Comparison of ENCODE assay signal across 8 cellular contexts in the genomic region with DNA sequence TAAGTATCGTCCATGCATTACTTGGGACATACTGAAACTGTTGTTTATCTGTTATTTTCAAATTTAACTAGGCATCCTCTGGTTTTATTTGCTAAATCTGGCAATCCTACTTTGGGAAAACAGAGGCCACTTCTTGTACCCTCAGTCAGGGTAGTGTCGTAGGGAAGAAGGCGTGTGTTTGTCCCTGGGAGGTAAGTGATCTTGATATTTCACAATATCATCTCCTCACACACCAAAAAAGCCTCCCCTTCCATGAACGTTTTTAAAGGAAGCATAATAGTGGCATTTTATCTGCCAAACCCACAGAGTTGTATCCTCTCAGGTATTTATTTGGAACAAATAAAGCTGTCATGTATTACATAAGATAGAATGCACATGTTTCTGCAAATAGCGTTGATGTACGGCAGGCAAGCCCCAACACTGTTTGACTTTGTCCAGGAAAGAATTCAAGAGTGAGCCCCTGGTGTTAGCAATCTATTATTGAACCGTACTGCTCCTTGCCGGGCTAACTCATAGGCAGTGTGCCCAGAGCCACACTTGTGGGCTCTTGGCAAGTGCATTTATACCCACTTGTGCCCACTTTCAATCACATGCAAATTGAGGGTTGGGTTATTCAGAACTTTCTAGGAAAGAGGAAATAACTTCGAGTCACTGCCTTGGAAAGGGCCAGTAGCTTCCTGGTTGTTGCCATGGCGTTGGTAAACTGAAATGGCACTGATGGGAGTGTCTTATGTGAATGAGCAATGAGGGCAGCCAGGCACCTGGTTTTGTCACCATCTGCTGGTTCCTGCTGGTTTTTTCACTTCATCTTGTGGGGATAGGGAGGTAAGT.
A peak's percentile ranks its signal among the peaks of the same experiment; 100 is the strongest.
DNase-seq lines count a peak whose midpoint lies in the region; ATAC-seq, FAIRE-seq and TF ChIP-seq lines count a peak whose summit lies in the region.

No MANE protein-coding gene starts in this region.

- no peaks in the 10 kb centered on the region for H3K36me3 ChIP-seq in A673 (ENCODE audit: insufficient read depth, low read length, poor library complexity, severe bottlenecking)
- no peaks in the 10 kb centered on the region for H3K36me3 ChIP-seq in HepG2 (replicated peaks in 1 of 2; ENCODE audit: control insufficient read depth in 1 of 2, insufficient read depth in 2 of 2, low read length in 2 of 2)

- H3K4me3 ChIP-seq in A673 (ENCODE audit: low read depth, low read length, poor library complexity, severe bottlenecking) (no peak overlapping the region), HepG2 (replicated peaks in 1 of 3; ENCODE audit: insufficient read depth in 1 of 3, low read depth in 2 of 3, low read length in 3 of 3) (no peak overlapping the region)

- no peaks in the 10 kb centered on the region for H4K20me1 ChIP-seq in HepG2 (ENCODE audit: insufficient read depth, low read length)

- H3K27ac Mint-ChIP-seq in activated T-helper 2 cell treated with anti-CD3 and anti-CD28 coated beads, Interferon-gamma antibody, Interleukin-2, Interleukin-4, amounts not matched to agents 10 μg/mL and 5 μg/mL and 100 μg/mL, durations not matched to agents 14 hours and 24 hours and 36 hours, result no peak overlapping the region

- peaks cover 16% of the 10 kb centered on the region for H3K27me3 Mint-ChIP-seq in activated T-helper 2 cell treated with anti-CD3 and anti-CD28 coated beads, Interferon-gamma antibody, Interleukin-2, Interleukin-4, amounts not matched to agents 10 μg/mL and 5 μg/mL and 100 μg/mL, durations not matched to agents 14 hours and 24 hours and 36 hours (ENCODE audit: low read depth)

- TF ChIP-seq CTCF in A673 (conservative IDR thresholded peaks at IDR 0.05; ENCODE audit: low read depth, low read length) (no peak), HepG2 (CRISPR knock-in tag; IDR thresholded peaks at IDR 0.05) (no peak)

- H3K4me1 Mint-ChIP-seq in activated T-helper 2 cell treated with anti-CD3 and anti-CD28 coated beads, Interferon-gamma antibody, Interleukin-2, Interleukin-4, amounts not matched to agents 10 μg/mL and 5 μg/mL and 100 μg/mL, durations not matched to agents 14 hours and 24 hours and 36 hours (ENCODE audit: low read depth), result no peaks in the 10 kb centered on the region

- TF ChIP-seq RAD21 in HepG2 (CRISPR knock-in tag; IDR thresholded peaks at IDR 0.05), result no peak

- no peak for FAIRE-seq in HepG2 (lab: Jason Lieb, UNC)
- FAIRE-seq in RCC 7860 (lab: Jason Lieb, UNC), result no peak

- H3K4me2 ChIP-seq in HepG2 (ENCODE audit: low read depth, low read length), result no peak overlapping the region

- H3K27me3 ChIP-seq in A673 (replicated peaks; ENCODE audit: insufficient read depth, low read depth, low read length, poor library complexity) (peaks cover 4% of the 10 kb centered on the region), HepG2 (ENCODE audit: control insufficient read depth in 1 of 2, insufficient read depth in 2 of 2, low read length in 2 of 2) (0 out of 5 replicates have a peak, but pooled peaks cover 0 to under 1% of the 10 kb centered on the region in 2 experiments)

- H3K79me2 ChIP-seq in HepG2 (ENCODE audit: insufficient read depth, low read length), result no peaks in the 10 kb centered on the region

- H3K36me3 Mint-ChIP-seq in activated T-helper 2 cell treated with anti-CD3 and anti-CD28 coated beads, Interferon-gamma antibody, Interleukin-2, Interleukin-4, amounts not matched to agents 10 μg/mL and 5 μg/mL and 100 μg/mL, durations not matched to agents 14 hours and 24 hours and 36 hours (ENCODE audit: low read depth), result no peaks in the 10 kb centered on the region

- POLR2A ChIA-PET in A673 (lab: Charles Lee; ENCODE audit: low non-redundant PET) (no interaction called here), HepG2 (lab: Yijun Ruan, JAX) (no interaction called here)

- peak; percentile 9 for DNase-seq in A673 (ENCODE audit: low spot score)
- peak; percentile 60 for DNase-seq in UCSD-AML1 (lab: John Stamatoyannopoulos, UW; ENCODE audit: unreplicated experiment)
- DNase-seq in HepG2 (ENCODE audit: low spot score), result peak; percentile 4
- DNase-seq in activated T-helper 2 cell treated with anti-CD3 and anti-CD28 coated beads, Interferon-gamma antibody, Interleukin-2, Interleukin-4, amounts not matched to agents 10 μg/mL and 5 μg/mL and 100 μg/mL, durations not matched to agents 14 hours and 24 hours and 36 hours (ENCODE audit: low spot score), result no peak
- DNase-seq in RCC 7860 (ENCODE audit: low spot score), result no peak
- no peak for DNase-seq in retina

- in situ Hi-C loops in HepG2 (cut with HindIII; ENCODE audit: extremely low pct_ligation_motif_present, low pct_unique_long_range_greater_than_20kb), result no loop called here

- intact Hi-C loops in A673 (cut with micrococcal nuclease; ENCODE audit: unreplicated experiment) (no loop called here), HepG2 (cut with micrococcal nuclease; ENCODE audit: unreplicated experiment) (no loop called here)
- intact Hi-C loops in activated T-helper 2 cell treated with anti-CD3 and anti-CD28 coated beads, Interferon-gamma antibody, Interleukin-2, Interleukin-4, amounts not matched to agents 10 μg/mL and 5 μg/mL and 100 μg/mL, durations not matched to agents 14 hours and 24 hours and 36 hours (cut with micrococcal nuclease), result no loop called here

- TF ChIP-seq POLR2A in HepG2 (IDR thresholded peaks at IDR 0.05; ENCODE audit: insufficient read depth in 1 of 2, low read depth in 2 of 2, low read length in 2 of 2), result no peak

- no peaks in the 10 kb centered on the region for H3K9me3 ChIP-seq in A673 (ENCODE audit: low read depth, low read length, poor library complexity, severe bottlenecking)
- H3K9me3 ChIP-seq in HepG2 (ENCODE audit: low read length), result no peaks in the 10 kb centered on the region

- BruUV-seq in A673 (replicated peaks; lab: Mats Ljungman, UMichigan) (no TSS peak), HepG2 (replicated peaks; lab: Mats Ljungman, UMichigan) (no TSS peak)

- no peak overlapping the region for H3K4me3 Mint-ChIP-seq in activated T-helper 2 cell treated with anti-CD3 and anti-CD28 coated beads, Interferon-gamma antibody, Interleukin-2, Interleukin-4, amounts not matched to agents 10 μg/mL and 5 μg/mL and 100 μg/mL, durations not matched to agents 14 hours and 24 hours and 36 hours (ENCODE audit: low read depth)

- no peak overlapping the region for H2AFZ ChIP-seq in HepG2 (ENCODE audit: low read length)

- ATAC-seq in GM18870 (IDR thresholded peaks at IDR 0.05; ENCODE audit: unreplicated experiment) (peak; percentile 71), HG03558 (IDR thresholded peaks at IDR 0.05; ENCODE audit: extremely low read depth, unreplicated experiment) (peak; percentile 52), HepG2 (peak; percentile 56; the same call in 2 of the 3 replicates)

- 25% methylated on average over 9 of the region's 10 CpGs for WGBS in HepG2 (ENCODE audit: low lambda C conversion rate)

- no peak overlapping the region for H3K9ac ChIP-seq in HepG2 (ENCODE audit: insufficient read depth, low read depth, low read length)

- H3K4me1 ChIP-seq in A673 (ENCODE audit: insufficient read depth, low read length, poor library complexity, severe bottlenecking) (no peaks in the 10 kb centered on the region), HepG2 (ENCODE audit: insufficient read depth, low read length) (no peaks in the 10 kb centered on the region)

- CTCF ChIA-PET in A673 (lab: Charles Lee) (no interaction called here), HepG2 (lab: Yijun Ruan, JAX; ENCODE audit: low intra/inter-chr PET ratio, low total read pairs) (no interaction called here)

- H3K9me3 Mint-ChIP-seq in activated T-helper 2 cell treated with anti-CD3 and anti-CD28 coated beads, Interferon-gamma antibody, Interleukin-2, Interleukin-4, amounts not matched to agents 10 μg/mL and 5 μg/mL and 100 μg/mL, durations not matched to agents 14 hours and 24 hours and 36 hours, result no peaks in the 10 kb centered on the region

- H3K27ac ChIP-seq in A673 (ENCODE audit: low read depth, low read length, poor library complexity, severe bottlenecking) (no peak overlapping the region), HepG2 (ENCODE audit: extremely low read length, insufficient read depth, low read length) (no peak overlapping the region)

- no peak for TF ChIP-seq EP300 in HepG2 (IDR thresholded peaks at IDR 0.05; ENCODE audit: low read depth in 2 of 2, low read length in 2 of 2)
- TF ChIP-seq EP300 in HepG2 (CRISPR knock-in tag; IDR thresholded peaks at IDR 0.05; ENCODE audit: borderline replicate concordance), result no peak

TF ChIP-seq in HepG2, 621 proteins besides CTCF, POLR2A, EP300 and RAD21:
- TF ChIP-seq CEBPB (IDR thresholded peaks at IDR 0.05; ENCODE audit: borderline replicate concordance, low read depth, low read length) (0 out of 2 replicates have a peak, but pooled peaks have one; percentile 32), ZNF724P (CRISPR knock-in tag; IDR thresholded peaks at IDR 0.05; ENCODE audit: borderline replicate concordance) (no peak)
TF ChIP-seq in HepG2: peak in this region for 1.

Comparison
In these comparisons a context has a peak if more than half of its experiments do, and no peak if none do; other contexts are left out.
1. DNase-seq: peak in A673 (single experiment), UCSD-AML1 (single experiment) and HepG2 (single experiment); none in activated T-helper 2 cell treated with anti-CD3 and anti-CD28 coated beads, Interferon-gamma antibody, Interleukin-2, Interleukin-4, amounts not matched to agents 10 μg/mL and 5 μg/mL and 100 μg/mL, durations not matched to agents 14 hours and 24 hours and 36 hours (single experiment), RCC 7860 (single experiment) and retina (single experiment).
2. Peak in every context shown above with its lines, with median percentiles within 50 percentile points of each other: ATAC-seq.